Comparison of ENCODE assay signal across 7 cellular contexts in genomic region chr22:19046287-19046686, GRCh38.
"Had no signal": no experiment of that assay in that cellular context is flagged by ENCODE, and none has a peak within 500 bp of the region (broad histone marks: within the 10 kb centered on the region; RNA-seq: fewer than 3 reads in every experiment).

No MANE protein-coding gene starts in this region.

- H3K27me3 Mint-ChIP-seq: IgD-negative memory B cell had no signal

- H3K27ac Mint-ChIP-seq: IgD-negative memory B cell had no signal

- H3K9me3 Mint-ChIP-seq: IgD-negative memory B cell had no signal

- H3K27ac ChIP-seq: HL-60 had no signal

- ATAC-seq: HepG2 had no signal

- H3K4me3 Mint-ChIP-seq: IgD-negative memory B cell had no signal

- DNase-seq: IMR-90, KBM-7, KG1 had no signal

- FAIRE-seq: HepG2, HTR-8/SVneo had no signal
